Comparison of ENCODE assay signal across 8 cellular contexts in the genomic region with DNA sequence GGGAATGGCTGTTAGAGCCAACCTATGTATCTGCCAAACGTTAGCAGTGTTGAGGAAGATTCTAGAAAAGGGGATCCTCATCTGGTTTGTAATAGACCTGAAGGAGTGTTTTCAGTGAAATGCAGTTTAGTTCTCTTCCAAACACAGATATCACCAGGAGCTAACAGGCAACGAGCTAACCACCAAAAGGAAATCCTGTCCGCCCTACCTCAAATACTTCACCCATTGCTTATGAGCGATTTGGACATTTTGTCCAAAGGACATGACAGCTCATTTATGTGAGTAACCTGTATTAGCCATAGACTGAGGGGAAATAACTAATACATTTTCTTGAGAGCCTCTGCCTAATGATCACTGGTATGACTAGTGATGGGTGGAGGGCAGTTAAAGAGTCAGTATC. TPM values are rescaled to one million over a fixed set of nuclear protein-coding genes. Genes with fewer than 3 reads are reported as not detected.
DNase-seq lines count a peak whose midpoint lies in the region; ATAC-seq and TF ChIP-seq lines count a peak whose summit lies in the region.

No MANE protein-coding gene starts in this region.

- H3K36me3 ChIP-seq in mesodermal cell (ENCODE audit: control insufficient read depth, insufficient read depth, low read length): peaks cover 13% of the 10 kb centered on the region

- peaks cover 9% of the 10 kb centered on the region for H3K4me1 ChIP-seq in mesodermal cell (ENCODE audit: control insufficient read depth, insufficient read depth, low read length, poor library complexity, severe bottlenecking)

- peaks cover 3% of the 10 kb centered on the region for H3K27me3 Mint-ChIP-seq in IgD-negative memory B cell
- peaks cover 7% of the 10 kb centered on the region for H3K27me3 Mint-ChIP-seq in brain

- H3K9me3 ChIP-seq in mesodermal cell (ENCODE audit: control insufficient read depth, low read length): no peaks in the 10 kb centered on the region

- H3K4me1 Mint-ChIP-seq in IgD-negative memory B cell: peaks cover 7 to 10% (median 8%) of the 10 kb centered on the region in 3 donors
- H3K4me1 Mint-ChIP-seq in brain: peaks cover 52% of the 10 kb centered on the region

- H3K4me3 ChIP-seq in mesodermal cell (ENCODE audit: extremely low read depth, insufficient read depth, low read length, poor library complexity, severe bottlenecking): peak overlapping the region; percentile 45

- DNase-seq in cortex of kidney (lab: John Stamatoyannopoulos, UW) (no peak), NCI-H128 (lab: John Stamatoyannopoulos, UW; ENCODE audit: unreplicated experiment) (no peak), NK-92 (lab: John Stamatoyannopoulos, UW; ENCODE audit: unreplicated experiment) (no peak)

- 17 to 71% methylated on average over 1 to 3 of the region's 4 CpGs for WGBS in mesodermal cell (ENCODE audit: insufficient coverage in 2 of 2), 2 experiments

- H3K27ac ChIP-seq in C4-2B (peak overlapping the region; percentile 11; the same call in 1 of the 2 replicates), mesodermal cell (ENCODE audit: low read depth, low read length, severe bottlenecking) (peak overlapping the region; percentile 81)

- H3K4me3 Mint-ChIP-seq in IgD-negative memory B cell: peak overlapping the region; percentile 89 to 98 (median 94)
- H3K4me3 Mint-ChIP-seq in brain: peak overlapping the region; percentile 82 to 89 (median 88)

- H3K36me3 Mint-ChIP-seq in IgD-negative memory B cell (no peaks in the 10 kb centered on the region), brain (peaks cover under 1% of the 10 kb centered on the region)

- TF ChIP-seq CTCF in C4-2B (conservative IDR thresholded peaks at IDR 0.05) (no peak), brain (conservative IDR thresholded peaks at IDR 0.05) (no peak)

- no peak for ATAC-seq in GM21619 (IDR thresholded peaks at IDR 0.05; ENCODE audit: unreplicated experiment)

- no peaks in the 10 kb centered on the region for H3K9me3 Mint-ChIP-seq in IgD-negative memory B cell
- H3K9me3 Mint-ChIP-seq in brain: peaks cover 0 to 3% (median 0%) of the 10 kb centered on the region in 5 experiments

- H3K27ac Mint-ChIP-seq in IgD-negative memory B cell (no peak overlapping the region), brain (peak overlapping the region; percentile 91 to 98 (median 95))

RNA-seq across cellular contexts. Expression of gene C11orf91, which starts 0.7 kb away (rescaled TPM):
- polyA plus RNA-seq in IgD-negative memory B cell (not detected), brain (ENCODE audit: insufficient read depth, low read depth, low replicate concordance) (not detected)
- polyA plus RNA-seq in mesodermal cell (2013, experiment 1 of 2): 1.1 TPM
- not detected for polyA plus RNA-seq in mesodermal cell (2013, experiment 2 of 2)

RNA-seq across cellular contexts. Expression of gene CD59, which starts 34.9 kb away (rescaled TPM):
- polyA plus RNA-seq in IgD-negative memory B cell (39.7 TPM), brain (ENCODE audit: insufficient read depth, low read depth, low replicate concordance) (189 TPM)
- polyA plus RNA-seq in mesodermal cell (2013, experiment 1 of 2): 248 TPM
- 222 TPM for polyA plus RNA-seq in mesodermal cell (2013, experiment 2 of 2)

Comparison
In these comparisons a context has a peak if more than half of its experiments do, and no peak if none do; other contexts are left out.
1. H3K27ac Mint-ChIP-seq: peak in brain (5 of 5); none in IgD-negative memory B cell (0 of 3).